In the genomic region with DNA sequence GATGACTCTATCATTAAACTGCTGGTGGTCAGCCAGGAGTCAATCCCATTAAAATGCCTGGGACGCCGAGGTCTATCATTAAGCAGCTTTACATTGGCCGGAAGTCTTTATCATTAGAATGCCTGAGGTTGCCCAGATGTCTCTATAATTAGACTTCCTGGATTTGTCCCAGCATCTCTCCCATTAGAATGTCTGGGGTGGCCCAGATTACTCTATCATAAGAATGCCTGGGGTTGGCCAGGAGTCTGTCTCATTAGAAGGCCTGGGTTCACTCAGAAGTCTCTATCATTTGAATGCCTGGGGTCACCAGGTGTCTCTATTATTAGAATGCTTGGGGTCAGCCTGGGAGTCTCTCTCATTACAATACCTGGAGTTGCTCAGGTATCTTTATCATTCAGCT, we compare ENCODE assay signal across 23 cellular contexts.
"Had no signal": no experiment of that assay in that cellular context is flagged by ENCODE, and none has a peak within 500 bp of the region (broad histone marks: within the 10 kb centered on the region; RNA-seq: fewer than 3 reads in every experiment).

No MANE protein-coding gene starts in this region.

- H3K36me3 ChIP-seq: lower lobe of right lung, spleen, suprapubic skin, thoracic aorta, tibial artery, upper lobe of right lung had no signal

- H2AFZ ChIP-seq: parathyroid adenoma had no signal

- DNase-seq: hypothalamus; immature natural killer cell; kidney; lower lobe of right lung; mammary epithelial cell; mesenchymal stem cell; naive thymus-derived CD8-positive, alpha-beta T cell; nucleus accumbens; psoas muscle; small intestine; spleen; stimulated activated CD4-positive, alpha-beta T cell treated with anti-CD3 and anti-CD28 coated beads, Interleukin-4, amount 100 ng/mL, for 24 hours; stimulated activated naive CD4-positive, alpha-beta T cell; trophoblast cell; upper lobe of right lung had no signal

- H3K79me2 ChIP-seq: parathyroid adenoma had no signal

- FAIRE-seq: islet of Langerhans, kidney, small intestine, urothelium cell line had no signal

- H3K27ac ChIP-seq: lower lobe of right lung, parathyroid adenoma, psoas muscle, spleen, suprapubic skin, thoracic aorta, tibial artery, upper lobe of right lung had no signal

- H3K9ac ChIP-seq: parathyroid adenoma had no signal

- H3K4me3 ChIP-seq: lower lobe of right lung, psoas muscle, spleen, suprapubic skin, thoracic aorta, tibial artery, upper lobe of right lung had no signal

- H3K9me3 ChIP-seq: psoas muscle, thoracic aorta had no signal

- H3K4me1 ChIP-seq: lower lobe of right lung, parathyroid adenoma, psoas muscle, spleen, suprapubic skin, tibial artery, upper lobe of right lung had no signal

- H3K27me3 ChIP-seq: spleen, suprapubic skin, tibial artery, upper lobe of right lung had no signal

- ATAC-seq: lower lobe of right lung; naive thymus-derived CD8-positive, alpha-beta T cell; psoas muscle; sciatic nerve; stimulated activated effector memory CD8-positive, alpha-beta T cell treated with anti-CD3 and anti-CD28 coated beads, Interleukin-12 subunit alpha, Interleukin-12 subunit beta, amount 100 ng/mL, for 72 hours; upper lobe of right lung had no signal
